In genomic region chr19:18419699-18420460, GRCh38 we compare ENCODE assay signal across 8 cellular contexts. TPM values are rescaled to one million over a fixed set of nuclear protein-coding genes. Genes with fewer than 3 reads are reported as not detected.
DNase-seq lines count a peak whose midpoint lies in the region; ATAC-seq and TF ChIP-seq lines count a peak whose summit lies in the region.

No MANE protein-coding gene starts in this region.

- RAD21 ChIA-PET in HCT116 (lab: Charles Lee; ENCODE audit: low non-redundant PET in 1 of 2, low total read pairs in 2 of 2, uncharacterized antibody in 2 of 2, unreplicated experiment in 2 of 2), result interaction anchor here (0.6 kb wide), 2 partner anchors 130 to 538 kb away, joined by 3 to 6 read pairs; no protein-coding TSS in a partner anchor

- no peak for ATAC-seq in HCT116
- peak; percentile 32 to 41 for ATAC-seq in naive B cell (ENCODE audit: low read depth in 2 of 2)
- no peak for ATAC-seq in GM19328 (IDR thresholded peaks at IDR 0.05; ENCODE audit: unreplicated experiment)

- H3K4me3 Mint-ChIP-seq in naive B cell, result peak overlapping the region; percentile 66 to 89 (median 83)

- POLR2A ChIA-PET in HCT116 (lab: Charles Lee) (interaction anchor here (0.5 to 4.0 kb wide), 4 partner anchors 17 to 127 kb away, joined by 4 to 22 read pairs (median 6); partner anchors contain the start of gene GDF15), GM10248 (lab: Yijun Ruan, JAX) (interaction anchor here (1.1 to 1.6 kb wide), 3 partner anchors 91 to 499 kb away, joined by 3 to 12 read pairs (median 3); partner anchors contain the start of genes COPE and JUND)

- no peaks in the 10 kb centered on the region; a peak in 1 of 4 replicates for H3K36me3 ChIP-seq in HCT116 (ENCODE audit: control insufficient read depth in 1 of 2, insufficient read depth in 2 of 2, low read length in 2 of 2)

- H3K4me3 ChIP-seq in HCT116 (replicated peaks in 1 of 2; ENCODE audit: low read depth in 1 of 2, low read length in 2 of 2) (peak overlapping the region; percentile 65 to 92), dorsolateral prefrontal cortex (peak overlapping the region; percentile 44 to 86 (median 68))

- H3K27me3 ChIP-seq in HCT116 (ENCODE audit: insufficient read depth, low read length) (no peaks in the 10 kb centered on the region), dorsolateral prefrontal cortex (peaks cover 0 to 17% (median 0%) of the 10 kb centered on the region in 45 donors)

- H3K9me3 ChIP-seq in HCT116 (ENCODE audit: control insufficient read depth in 1 of 2, insufficient read depth in 1 of 2, low read depth in 1 of 2, low read length in 2 of 2), result no peaks in the 10 kb centered on the region

- peak; percentile 27 for TF ChIP-seq POLR2A in HCT116 (IDR thresholded peaks at IDR 0.05; ENCODE audit: borderline replicate concordance, extremely low read depth, insufficient read depth, insufficient read length)

- no peaks in the 10 kb centered on the region for H3K9me3 Mint-ChIP-seq in naive B cell

- H3K4me2 ChIP-seq in HCT116 (ENCODE audit: low read length), result peak overlapping the region; percentile 100

- DNase-seq in CD1c-positive myeloid dendritic cell (ENCODE audit: extremely low spot score) (peak; percentile 32), HCT116 (ENCODE audit: low read depth, low spot score) (no peak), T-helper 1 cell (peak in 3 of 5 donors; percentile 13 to 63 (median 45)), dorsolateral prefrontal cortex (peak in 1 of 10 donors; percentile 47), naive B cell (no peak), GM10248 (ENCODE audit: extremely low spot score) (no peak), GM10266 (ENCODE audit: extremely low spot score) (no peak)

- BruUV-seq in HCT116 (replicated peaks; lab: Mats Ljungman, UMichigan), result no TSS peak

- no peaks in the 10 kb centered on the region for H3K36me3 Mint-ChIP-seq in naive B cell

- H4K20me1 ChIP-seq in HCT116 (ENCODE audit: insufficient read depth), result no peaks in the 10 kb centered on the region

- peak overlapping the region; percentile 96 for H3K9ac ChIP-seq in HCT116 (ENCODE audit: low read length)

- H3K9me2 ChIP-seq in HCT116 (ENCODE audit: insufficient read depth), result no peaks in the 10 kb centered on the region

- peak overlapping the region; percentile 98 for H3K27ac ChIP-seq in HCT116 (ENCODE audit: low read depth, low read length)
- peak overlapping the region in 52 of 59 donors; percentile 4 to 97 (median 90) for H3K27ac ChIP-seq in dorsolateral prefrontal cortex

- CTCF ChIA-PET in HCT116 (lab: Charles Lee) (interaction anchor here (1.0 to 3.5 kb wide), 3 partner anchors 31 to 91 kb away, joined by 3 to 11 read pairs (median 5); no protein-coding TSS in a partner anchor), GM10248 (lab: Yijun Ruan, JAX) (interaction anchor here (0.7 to 16.0 kb wide), 13 partner anchors 9 to 168 kb away, joined by 3 to 380 read pairs (median 5); partner anchors contain the start of genes GDF15, JUND and LRRC25)

- no peak for TF ChIP-seq CTCF in HCT116 (IDR thresholded peaks at IDR 0.05 in 2 of 3, conservative IDR thresholded peaks at IDR 0.05 in 1 of 3; ENCODE audit: borderline replicate concordance in 1 of 3, insufficient read depth in 1 of 3, low read depth in 2 of 3, low read length in 2 of 3)
- TF ChIP-seq CTCF in dorsolateral prefrontal cortex (IDR thresholded peaks at IDR 0.05 in 54 of 56, conservative IDR thresholded peaks at IDR 0.05 in 2 of 56; ENCODE audit: low read depth in 1 of 56, partially characterized antibody in 56 of 56), result no peak
- TF ChIP-seq CTCF in GM10248 (IDR thresholded peaks at IDR 0.05; ENCODE audit: control extremely low read depth, extremely low read depth, low read depth, missing control alignments), result no peak
- no peak for TF ChIP-seq CTCF in GM10266 (IDR thresholded peaks at IDR 0.05; ENCODE audit: control insufficient read depth, insufficient read depth, low read depth, missing control alignments)

- H3K79me2 ChIP-seq in HCT116 (ENCODE audit: insufficient read depth, low read length), result peaks cover 54% of the 10 kb centered on the region

- H2AFZ ChIP-seq in HCT116 (ENCODE audit: low read depth, low read length, poor library complexity, severe bottlenecking), result no peak overlapping the region

- TF ChIP-seq RAD21 in HCT116 (IDR thresholded peaks at IDR 0.05; ENCODE audit: low read depth), result no peak

- intact Hi-C loops in HCT116 (cut with micrococcal nuclease), result no loop called here
- intact Hi-C loops in dorsolateral prefrontal cortex (cut with DNase I), result loop anchor here in 1 of 2 donors (2.0 kb wide), 1 partner anchor 139 kb away; the partner anchor contains the start of gene JUND

- peaks cover 52 to 74% (median 66%) of the 10 kb centered on the region in 3 donors for H3K4me1 Mint-ChIP-seq in naive B cell

- H3K27ac Mint-ChIP-seq in naive B cell, result peak overlapping the region in 3 of 6 donors; percentile 11 to 77 (median 13)

- H3K4me1 ChIP-seq in HCT116 (ENCODE audit: control insufficient read depth in 1 of 2, insufficient read depth in 2 of 2, low read length in 2 of 2), result peaks cover 43 to 80% of the 10 kb centered on the region in 2 experiments

- H3K27me3 Mint-ChIP-seq in naive B cell, result peaks cover 22 to 44% (median 33%) of the 10 kb centered on the region in 3 donors

TF ChIP-seq in HCT116, 20 proteins besides CTCF, POLR2A, EP300 and RAD21:
- peak; percentile 28; the same call in 1 of the 2 replicates for TF ChIP-seq ZFX (IDR thresholded peaks at IDR 0.05)
- no peak for TF ChIP-seq FOSL1 (IDR thresholded peaks at IDR 0.05; ENCODE audit: low read depth)

RNA-seq across cellular contexts. Expression of gene SSBP4, which starts 0.7 kb away (rescaled TPM):
- total RNA-seq in HCT116 (2021; ENCODE audit: unreplicated experiment) (164 TPM), dorsolateral prefrontal cortex (100 to 1,000 TPM in 39 of 120 experiments, 10 to 100 TPM in 81; 42.5 to 168 (median 93.8) TPM)
- 55.6 and 64.2 TPM in 2 replicates for polyA plus RNA-seq in HCT116 (2012)
- 10 to 100 TPM; 54.7 to 78.0 (median 61.8) TPM for polyA plus RNA-seq in naive B cell (ENCODE audit: low read depth in 6 of 6)

RNA-seq across cellular contexts. Expression of gene ISYNA1, which starts 18.1 kb away (rescaled TPM):
- total RNA-seq in HCT116 (2021; ENCODE audit: unreplicated experiment) (365 TPM), dorsolateral prefrontal cortex (100 to 1,000 TPM in 1 of 120 experiments, 10 to 100 TPM in 118, 1 to 10 TPM in 1; 7.4 to 118 (median 26.3) TPM)
- polyA plus RNA-seq in HCT116 (2012), result 282 and 302 TPM in 2 replicates
- 10 to 100 TPM in 2 of 6 donors, 1 to 10 TPM in 4; 6.3 to 12.2 (median 8.6) TPM for polyA plus RNA-seq in naive B cell (ENCODE audit: low read depth in 6 of 6)

RNA-seq across cellular contexts. Expression of gene LRRC25, which starts 22.5 kb away (rescaled TPM):
- total RNA-seq in HCT116 (2021; ENCODE audit: unreplicated experiment), result 0.12 TPM
- polyA plus RNA-seq in HCT116 (2012), result not detected in 2 replicates
- total RNA-seq in dorsolateral prefrontal cortex, result 10 to 100 TPM in 1 of 120 experiments, 1 to 10 TPM in 99, under 1 TPM in 19, not detected in 1; 0.44 to 11.8 (median 1.8) TPM
- 10 to 100 TPM in 4 of 6 donors, 1 to 10 TPM in 1, under 1 TPM in 1; 0.17 to 30.8 (median 17.9) TPM for polyA plus RNA-seq in naive B cell (ENCODE audit: low read depth in 6 of 6)

RNA-seq across cellular contexts. Expression of gene GDF15, which starts 33.9 kb away (rescaled TPM):
- total RNA-seq in HCT116 (2021; ENCODE audit: unreplicated experiment) (425 TPM), dorsolateral prefrontal cortex (1 to 10 TPM in 56 of 120 experiments, under 1 TPM in 35, not detected in 29; 0.43 to 7.1 (median 1.2) TPM)
- polyA plus RNA-seq in HCT116 (2012), result 480 and 583 TPM in 2 replicates
- not detected for polyA plus RNA-seq in naive B cell (ENCODE audit: low read depth in 6 of 6)

Comparison
In these comparisons a context has a peak if more than half of its experiments do, and no peak if none do; other contexts are left out.
1. DNase-seq: peak in CD1c-positive myeloid dendritic cell (single experiment) and T-helper 1 cell (3 of 5); none in HCT116 (single experiment), naive B cell (single experiment), GM10248 (single experiment) and GM10266 (single experiment).
2. ATAC-seq: peak in naive B cell (2 of 2); none in HCT116 (single experiment) and GM19328 (single experiment).